8 cellular contexts compared by ENCODE assay signal in the genomic region with DNA sequence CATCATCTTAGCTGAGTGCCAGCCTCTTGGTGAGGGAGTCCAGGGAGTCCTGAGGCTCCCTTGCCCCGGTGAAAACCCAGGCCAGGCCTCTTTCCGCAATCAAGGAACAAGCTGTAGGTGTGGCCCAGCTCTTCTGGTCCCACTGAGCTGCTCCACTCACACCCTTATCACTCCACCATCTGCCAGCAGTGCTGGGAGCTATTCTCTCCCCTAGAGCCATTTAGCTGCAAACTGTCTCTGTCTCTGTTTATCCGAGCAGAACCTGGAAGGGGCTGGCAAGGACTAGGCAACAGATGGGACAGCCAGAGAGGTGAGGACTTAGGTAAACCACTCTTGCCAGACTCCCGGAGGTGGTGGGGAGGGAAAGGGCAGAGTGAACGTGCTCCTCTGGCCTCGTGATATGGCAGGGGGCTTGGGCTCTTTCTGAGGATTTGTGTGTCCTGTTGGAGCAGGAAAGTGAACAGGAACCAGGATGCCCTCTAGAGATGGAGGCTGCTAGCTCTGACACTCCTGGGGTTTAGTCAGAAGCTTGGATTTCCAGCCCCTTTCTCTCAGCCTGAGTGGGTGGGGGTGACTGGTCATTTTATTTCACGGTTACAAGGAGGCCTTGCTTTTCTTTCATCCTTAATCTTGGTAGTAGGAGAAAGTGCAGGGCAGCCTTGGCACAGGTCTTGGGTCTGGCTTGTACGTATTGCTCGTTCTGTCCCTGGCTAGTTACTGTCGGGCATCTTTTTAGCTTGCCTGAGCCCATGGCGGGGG. TPM values are rescaled to one million over a fixed set of nuclear protein-coding genes. Genes with fewer than 3 reads are reported as not detected.
DNase-seq lines count a peak whose midpoint lies in the region; ATAC-seq and TF ChIP-seq lines count a peak whose summit lies in the region.

No MANE protein-coding gene starts in this region.

- CTCF ChIA-PET in CD8-positive, alpha-beta memory T cell (lab: Charles Lee): interaction anchor here (0.9 to 2.4 kb wide), 2 partner anchors 15 to 87 kb away, joined by 3 to 9 read pairs; no protein-coding TSS in a partner anchor
- CTCF ChIA-PET in A673 (lab: Charles Lee): interaction anchor here (0.5 kb wide), 1 partner anchor 195 kb away, joined by 4 read pairs; no protein-coding TSS in a partner anchor

- H3K9me3 ChIP-seq in CD8-positive, alpha-beta memory T cell (ENCODE audit: low read length): peaks cover 7% of the 10 kb centered on the region
- H3K9me3 ChIP-seq in A673 (ENCODE audit: low read depth, low read length, poor library complexity, severe bottlenecking): no peaks in the 10 kb centered on the region

- no peak for TF ChIP-seq CTCF in A673 (conservative IDR thresholded peaks at IDR 0.05; ENCODE audit: low read depth, low read length)

- peak overlapping the region in 6 of 7 donors; percentile 54 to 78 (median 59) for H3K4me3 Mint-ChIP-seq in CD8-positive, alpha-beta memory T cell
- H3K4me3 Mint-ChIP-seq in effector memory CD8-positive, alpha-beta T cell: peak overlapping the region; percentile 38 to 61
- no peak overlapping the region for H3K4me3 Mint-ChIP-seq in natural killer cell treated with Interleukin-12 subunit alpha and Interleukin-12 subunit beta and Interleukin-15 and Interleukin-18, amount 100 ng/mL, for 72 hours

- no peaks in the 10 kb centered on the region for H3K27me3 ChIP-seq in CD8-positive, alpha-beta memory T cell (ENCODE audit: insufficient read depth, low read length, poor library complexity, severe bottlenecking)
- H3K27me3 ChIP-seq in A673 (replicated peaks; ENCODE audit: insufficient read depth, low read depth, low read length, poor library complexity): no peaks in the 10 kb centered on the region

- no peak overlapping the region for H3K4me3 ChIP-seq in CD8-positive, alpha-beta memory T cell (ENCODE audit: low read length)
- H3K4me3 ChIP-seq in A673 (ENCODE audit: low read depth, low read length, poor library complexity, severe bottlenecking): no peak overlapping the region

- H3K27me3 Mint-ChIP-seq in CD8-positive, alpha-beta memory T cell: no peaks in the 10 kb centered on the region
- no peaks in the 10 kb centered on the region for H3K27me3 Mint-ChIP-seq in effector memory CD8-positive, alpha-beta T cell
- no peaks in the 10 kb centered on the region for H3K27me3 Mint-ChIP-seq in natural killer cell treated with Interleukin-12 subunit alpha and Interleukin-12 subunit beta and Interleukin-15 and Interleukin-18, amount 100 ng/mL, for 72 hours

- peaks cover 12 to 32% (median 16%) of the 10 kb centered on the region in 3 donors for H3K36me3 Mint-ChIP-seq in CD8-positive, alpha-beta memory T cell
- H3K36me3 Mint-ChIP-seq in effector memory CD8-positive, alpha-beta T cell (ENCODE audit: insufficient read depth): peaks cover 19% of the 10 kb centered on the region
- peaks cover 6% of the 10 kb centered on the region for H3K36me3 Mint-ChIP-seq in natural killer cell treated with Interleukin-12 subunit alpha and Interleukin-12 subunit beta and Interleukin-15 and Interleukin-18, amount 100 ng/mL, for 72 hours

- no peaks in the 10 kb centered on the region for H3K36me3 ChIP-seq in CD8-positive, alpha-beta memory T cell (ENCODE audit: insufficient read depth, low read length)
- H3K36me3 ChIP-seq in A673 (ENCODE audit: insufficient read depth, low read length, poor library complexity, severe bottlenecking): no peaks in the 10 kb centered on the region

- H3K27ac ChIP-seq in CD8-positive, alpha-beta memory T cell (ENCODE audit: low read depth, low read length): peak overlapping the region; percentile 25
- H3K27ac ChIP-seq in A673 (ENCODE audit: low read depth, low read length, poor library complexity, severe bottlenecking): no peak overlapping the region

- peak overlapping the region; percentile 39 to 98 (median 94) for H3K27ac Mint-ChIP-seq in CD8-positive, alpha-beta memory T cell
- H3K27ac Mint-ChIP-seq in effector memory CD8-positive, alpha-beta T cell: peak overlapping the region; percentile 75 to 89
- H3K27ac Mint-ChIP-seq in natural killer cell treated with Interleukin-12 subunit alpha and Interleukin-12 subunit beta and Interleukin-15 and Interleukin-18, amount 100 ng/mL, for 72 hours: peak overlapping the region in 1 of 2 donors; percentile 79

- H3K9me3 Mint-ChIP-seq in CD8-positive, alpha-beta memory T cell: peaks cover 0 to 8% (median 3%) of the 10 kb centered on the region in 5 donors
- peaks cover 4 to 11% of the 10 kb centered on the region in 2 donors for H3K9me3 Mint-ChIP-seq in effector memory CD8-positive, alpha-beta T cell
- H3K9me3 Mint-ChIP-seq in natural killer cell treated with Interleukin-12 subunit alpha and Interleukin-12 subunit beta and Interleukin-15 and Interleukin-18, amount 100 ng/mL, for 72 hours: peaks cover 3% of the 10 kb centered on the region

- BruUV-seq in A673 (replicated peaks; lab: Mats Ljungman, UMichigan): no TSS peak

- no peak for ATAC-seq in effector memory CD8-positive, alpha-beta T cell (replicated peaks)
- ATAC-seq in natural killer cell treated with Interleukin-12 subunit alpha and Interleukin-12 subunit beta and Interleukin-15 and Interleukin-18, amount 100 ng/mL, for 72 hours: no peak
- no peak for ATAC-seq in HG03045 (IDR thresholded peaks at IDR 0.05; ENCODE audit: unreplicated experiment)

- intact Hi-C loops in A673 (cut with micrococcal nuclease; ENCODE audit: unreplicated experiment): no loop called here

- H3K4me1 Mint-ChIP-seq in CD8-positive, alpha-beta memory T cell: peaks cover 99 to 100% (median 100%) of the 10 kb centered on the region in 3 donors
- peaks cover 76 to 99% of the 10 kb centered on the region in 2 donors for H3K4me1 Mint-ChIP-seq in effector memory CD8-positive, alpha-beta T cell (ENCODE audit: low read depth in 2 of 2)
- peaks cover 84 to 88% of the 10 kb centered on the region in 2 donors for H3K4me1 Mint-ChIP-seq in natural killer cell treated with Interleukin-12 subunit alpha and Interleukin-12 subunit beta and Interleukin-15 and Interleukin-18, amount 100 ng/mL, for 72 hours (ENCODE audit: low read depth in 2 of 2)

- peaks cover 86% of the 10 kb centered on the region for H3K4me1 ChIP-seq in CD8-positive, alpha-beta memory T cell (ENCODE audit: insufficient read depth, low read length)
- H3K4me1 ChIP-seq in A673 (ENCODE audit: insufficient read depth, low read length, poor library complexity, severe bottlenecking): no peaks in the 10 kb centered on the region

- POLR2A ChIA-PET in CD8-positive, alpha-beta memory T cell (lab: Charles Lee): interaction anchor here (0.9 kb wide), 1 partner anchor 18 kb away, joined by 3 read pairs; no protein-coding TSS in a partner anchor
- POLR2A ChIA-PET in A673 (lab: Charles Lee; ENCODE audit: low non-redundant PET): no interaction called here

- DNase-seq in CD8-positive, alpha-beta memory T cell: no peak
- DNase-seq in NCI-H82 (lab: John Stamatoyannopoulos, UW) (peak; percentile 98), NCI-H226 (no peak), superior temporal gyrus (ENCODE audit: extremely low spot score) (no peak), A673 (ENCODE audit: low spot score) (no peak)
- DNase-seq in effector memory CD8-positive, alpha-beta T cell: no peak
- DNase-seq in natural killer cell treated with Interleukin-12 subunit alpha and Interleukin-12 subunit beta and Interleukin-15 and Interleukin-18, amount 100 ng/mL, for 72 hours (ENCODE audit: low spot score): peak; percentile 38

RNA-seq across cellular contexts. Expression of a gene that starts 19.6 kb away (rescaled TPM):
- 10 to 100 TPM; 30.1 to 30.9 TPM for total RNA-seq in CD8-positive, alpha-beta memory T cell
- 62.1 TPM for polyA plus RNA-seq in CD8-positive, alpha-beta memory T cell
- total RNA-seq in natural killer cell treated with Interleukin-12 subunit alpha and Interleukin-12 subunit beta and Interleukin-15 and Interleukin-18, amount 100 ng/mL, for 72 hours: 10 to 100 TPM; 29.8 to 31.0 TPM
- total RNA-seq in A673 (2021): 6.2 and 6.5 TPM in 2 replicates

Comparison
In these comparisons a context has a peak if more than half of its experiments do, and no peak if none do; other contexts are left out.
1. DNase-seq: peak in NCI-H82 (single experiment) and natural killer cell treated with Interleukin-12 subunit alpha and Interleukin-12 subunit beta and Interleukin-15 and Interleukin-18, amount 100 ng/mL, for 72 hours (single experiment); none in CD8-positive, alpha-beta memory T cell (0 of 5), effector memory CD8-positive, alpha-beta T cell (0 of 3), NCI-H226 (single experiment), superior temporal gyrus (single experiment) and A673 (single experiment).